Comparison of ENCODE assay signal across 8 cellular contexts in genomic region chr1:237864338-237865244, GRCh38. TPM values are rescaled to one million over a fixed set of nuclear protein-coding genes. Genes with fewer than 3 reads are reported as not detected.
DNase-seq lines count a peak whose midpoint lies in the region; ATAC-seq lines count a peak whose summit lies in the region.

No MANE protein-coding gene starts in this region.

- peak; percentile 82 for ATAC-seq in GM21381 (IDR thresholded peaks at IDR 0.05; ENCODE audit: unreplicated experiment)
- peak; percentile 87 to 89 for ATAC-seq in left cardiac atrium

- H3K9ac ChIP-seq in rectal smooth muscle tissue (ENCODE audit: low read length) = no peak overlapping the region

- CTCF ChIA-PET in activated CD4-positive, alpha-beta memory T cell treated with anti-CD3 and anti-CD28 coated beads for 36 hours (lab: Charles Lee) = interaction anchor here (0.7 to 1.6 kb wide), 5 partner anchors 10 to 258 kb away, joined by 3 to 9 read pairs (median 3); no protein-coding TSS in a partner anchor

- H3K4me1 ChIP-seq in rectal smooth muscle tissue (ENCODE audit: control insufficient read depth, insufficient read depth, low read length) = no peaks in the 10 kb centered on the region

- H3K27ac ChIP-seq in rectal smooth muscle tissue (ENCODE audit: low read depth, low read length) = no peak overlapping the region

- no peak overlapping the region for H3K4me3 Mint-ChIP-seq in activated CD4-positive, alpha-beta memory T cell treated with anti-CD3 and anti-CD28 coated beads for 36 hours

- no peaks in the 10 kb centered on the region for H3K27me3 Mint-ChIP-seq in activated CD4-positive, alpha-beta memory T cell treated with anti-CD3 and anti-CD28 coated beads for 36 hours

- POLR2A ChIA-PET in activated CD4-positive, alpha-beta memory T cell treated with anti-CD3 and anti-CD28 coated beads for 36 hours (lab: Charles Lee) = no interaction called here

- no peak overlapping the region for H3K27ac Mint-ChIP-seq in activated CD4-positive, alpha-beta memory T cell treated with anti-CD3 and anti-CD28 coated beads for 36 hours

- no peaks in the 10 kb centered on the region for H3K36me3 ChIP-seq in rectal smooth muscle tissue (ENCODE audit: control insufficient read depth, insufficient read depth, low read length)

- no peaks in the 10 kb centered on the region for H3K36me3 Mint-ChIP-seq in activated CD4-positive, alpha-beta memory T cell treated with anti-CD3 and anti-CD28 coated beads for 36 hours

- DNase-seq in NCI-H1417 (lab: John Stamatoyannopoulos, UW) = peak in 2 of 3 experiments; percentile 63 to 84
- DNase-seq in NCI-H1417 treated with DMSO at 0.1 percent for 48 hours (lab: John Stamatoyannopoulos, UW) = no peak
- peak; percentile 39 for DNase-seq in LHCN-M2 (ENCODE audit: low read depth)
- peak; percentile 38 for DNase-seq in activated CD4-positive, alpha-beta memory T cell treated with anti-CD3 and anti-CD28 coated beads for 36 hours
- DNase-seq in left cardiac atrium = peak; percentile 54
- DNase-seq in NCI-H526 treated with DMSO at 0.1 percent for 48 hours (lab: John Stamatoyannopoulos, UW) = no peak

- no peaks in the 10 kb centered on the region for H3K27me3 ChIP-seq in rectal smooth muscle tissue (ENCODE audit: control insufficient read depth, insufficient read depth, low read length)

- H3K4me1 Mint-ChIP-seq in activated CD4-positive, alpha-beta memory T cell treated with anti-CD3 and anti-CD28 coated beads for 36 hours (ENCODE audit: low read depth) = peaks cover 2% of the 10 kb centered on the region

- intact Hi-C loops in activated CD4-positive, alpha-beta memory T cell treated with anti-CD3 and anti-CD28 coated beads for 36 hours (cut with micrococcal nuclease) = no loop called here
- intact Hi-C loops in left cardiac atrium (cut with DNase I) = no loop called here

- H3K4me3 ChIP-seq in rectal smooth muscle tissue (ENCODE audit: low read length) = peak overlapping the region; percentile 48

- H3K9me3 Mint-ChIP-seq in activated CD4-positive, alpha-beta memory T cell treated with anti-CD3 and anti-CD28 coated beads for 36 hours = no peaks in the 10 kb centered on the region

RNA-seq across cellular contexts. Expression of gene ZP4, which starts 26.1 kb away (rescaled TPM):
- not detected in 2 replicates for total RNA-seq in LHCN-M2 (2014; rRNA removed)
- not detected for polyA plus RNA-seq in LHCN-M2 (2012)
- total RNA-seq in activated CD4-positive, alpha-beta memory T cell treated with anti-CD3 and anti-CD28 coated beads for 36 hours = not detected
- total RNA-seq in left cardiac atrium = not detected

Comparison
In these comparisons a context has a peak if more than half of its experiments do, and no peak if none do; other contexts are left out.
1. DNase-seq: peak in NCI-H1417 (2 of 3), LHCN-M2 (single experiment), activated CD4-positive, alpha-beta memory T cell treated with anti-CD3 and anti-CD28 coated beads for 36 hours (single experiment) and left cardiac atrium (single experiment); none in NCI-H1417 treated with DMSO at 0.1 percent for 48 hours (single experiment) and NCI-H526 treated with DMSO at 0.1 percent for 48 hours (single experiment).